1 cellular context compared by ENCODE assay signal in genomic region chr1:51519048-51519856, GRCh38.
TF ChIP-seq lines count a peak whose summit lies in the region.

Gene EPS15 (minus strand): TSS chr1:51519266. CDS start chr1:51519231, 35 bp downstream.

TF ChIP-seq in K562, 482 proteins besides CTCF, POLR2A, EP300 and RAD21 (continued from another document and continues in another):
- TF ChIP-seq CREB3L1 (IDR thresholded peaks at IDR 0.05; ENCODE audit: borderline replicate concordance, low read depth) (no peak), CREB1 (IDR thresholded peaks at IDR 0.05) (peak; percentile 36; the same call in 1 of the 2 replicates), CREB1 (CRISPR knock-in tag; IDR thresholded peaks at IDR 0.05) (peak; percentile 30; the same call in 1 of the 2 replicates), ZNF134 (CRISPR knock-in tag; conservative IDR thresholded peaks at IDR 0.05) (no peak), GATAD2B (IDR thresholded peaks at IDR 0.05; ENCODE audit: borderline replicate concordance) (peak; percentile 78; the same call in 1 of the 2 replicates), ZNF639 (CRISPR knock-in tag; conservative IDR thresholded peaks at IDR 0.05 in 1 of 2, IDR thresholded peaks at IDR 0.05 in 1 of 2) (peak in 1 of 2 experiments; percentile 92; a peak in 2 of 4 replicates), CTCFL (IDR thresholded peaks at IDR 0.05; ENCODE audit: borderline replicate concordance, insufficient read depth, low read depth, low read length, poor library complexity, severe bottlenecking) (no peak), ZNF197 (CRISPR knock-in tag; IDR thresholded peaks at IDR 0.05; ENCODE audit: low read depth) (no peak), FIP1L1 (IDR thresholded peaks at IDR 0.05; ENCODE audit: low read depth, low read length, poor library complexity, severe bottlenecking) (peak; percentile 49), BRD4 (IDR thresholded peaks at IDR 0.05) (peak; percentile 92), ZBTB33 (CRISPR knock-in tag; IDR thresholded peaks at IDR 0.05) (no peak), RFX5 (IDR thresholded peaks at IDR 0.05; ENCODE audit: low read depth, low read length) (peak; percentile 79), PHB2 (IDR thresholded peaks at IDR 0.05; ENCODE audit: low read depth) (no peak), ZNF77 (CRISPR knock-in tag; IDR thresholded peaks at IDR 0.05) (no peak), U2AF1 (optimal IDR thresholded peaks at IDR 0.05; ENCODE audit: low read depth, low read length) (peak; percentile 74), ZNF133 (CRISPR knock-in tag; IDR thresholded peaks at IDR 0.05) (no peak), MNT (conservative IDR thresholded peaks at IDR 0.05) (peak in 1 of 2 experiments; percentile 36; a peak in 2 of 4 replicates), DDX20 (tag; IDR thresholded peaks at IDR 0.05; ENCODE audit: low read depth) (0 out of 2 replicates have a peak, but pooled peaks have one; percentile 25), TEAD1 (CRISPR knock-in tag; IDR thresholded peaks at IDR 0.05) (peak in 1 of 2 experiments; percentile 49; a peak in 1 of 4 replicates), REST (CRISPR knock-in tag; IDR thresholded peaks at IDR 0.05; ENCODE audit: low read depth) (0 out of 2 replicates have a peak, but pooled peaks have one; percentile 64), ZC3H4 (CRISPR knock-in tag; IDR thresholded peaks at IDR 0.05; ENCODE audit: borderline replicate concordance) (no peak), CUX1 (CRISPR knock-in tag; IDR thresholded peaks at IDR 0.05) (no peak), CGGBP1 (CRISPR knock-in tag; IDR thresholded peaks at IDR 0.05) (peak; percentile 77), BCL6 (CRISPR knock-in tag; IDR thresholded peaks at IDR 0.05) (peak; percentile 47; the same call in 1 of the 2 replicates), TBP (optimal IDR thresholded peaks at IDR 0.05; ENCODE audit: low read depth, low read length) (peak; percentile 59), PTRF (tag; IDR thresholded peaks at IDR 0.05) (peak; percentile 49; the same call in 1 of the 2 replicates), ZNF431 (CRISPR knock-in tag; IDR thresholded peaks at IDR 0.05) (peak; percentile 71; the same call in 1 of the 2 replicates), NFXL1 (CRISPR knock-in tag; IDR thresholded peaks at IDR 0.05) (no peak), ZNF740 (CRISPR knock-in tag; IDR thresholded peaks at IDR 0.05) (no peak), ZNF740 (tag; IDR thresholded peaks at IDR 0.05) (no peak), KAT8 (IDR thresholded peaks at IDR 0.05; ENCODE audit: low read depth) (no peak), TCF7 (IDR thresholded peaks at IDR 0.05; ENCODE audit: borderline replicate concordance) (peak; percentile 45; the same call in 1 of the 2 replicates), RBM25 (IDR thresholded peaks at IDR 0.05; ENCODE audit: low read depth, low read length, severe bottlenecking) (peak; percentile 97), SOX6 (IDR thresholded peaks at IDR 0.05) (0 out of 2 replicates have a peak, but pooled peaks have one; percentile 7), KDM1A (IDR thresholded peaks at IDR 0.05) (peak; percentile 96 to 98), CLOCK (CRISPR knock-in tag; IDR thresholded peaks at IDR 0.05; ENCODE audit: borderline replicate concordance) (no peak; the same call in 1 of the 2 replicates), SETDB1 (IDR thresholded peaks at IDR 0.05; ENCODE audit: low read length) (no peak), ZC3H8 (IDR thresholded peaks at IDR 0.05) (no peak)
